Comparison of ENCODE assay signal across 10 cellular contexts in the genomic region with DNA sequence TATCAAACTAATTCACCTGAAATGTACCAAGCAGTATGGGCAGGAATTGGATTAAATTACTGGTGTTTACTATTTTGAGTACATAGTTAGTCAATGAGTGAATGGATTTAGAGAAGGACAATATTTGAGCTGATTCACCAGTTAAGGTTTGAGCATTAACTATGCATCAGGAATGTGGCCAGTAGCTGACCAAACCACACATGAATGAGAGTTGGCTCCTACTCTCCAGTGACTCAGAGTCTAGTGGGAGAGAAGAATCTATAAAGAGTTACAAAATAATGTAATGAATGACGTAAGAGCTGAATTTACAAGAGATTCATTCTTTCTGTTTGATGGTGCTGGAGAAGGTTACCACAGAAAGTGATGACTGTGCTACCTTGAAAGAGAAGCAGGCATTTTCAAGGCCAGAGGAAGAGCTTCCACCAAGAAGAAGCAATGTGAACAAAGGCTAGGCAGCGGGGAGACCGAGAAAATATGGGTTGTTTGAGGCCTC. TPM values are rescaled to one million over a fixed set of nuclear protein-coding genes. Genes with fewer than 3 reads are reported as not detected.
DNase-seq lines count a peak whose midpoint lies in the region; ATAC-seq and TF ChIP-seq lines count a peak whose summit lies in the region.
"Had no signal": no experiment of that assay in that cellular context is flagged by ENCODE, and none has a peak within 500 bp of the region (broad histone marks: within the 10 kb centered on the region; RNA-seq: fewer than 3 reads in every experiment).

No MANE protein-coding gene starts in this region.

- H3K9ac ChIP-seq in mesendoderm (ENCODE audit: low read length): no peak overlapping the region

- H3K4me3 ChIP-seq in mesendoderm (ENCODE audit: low read length) (no peak overlapping the region), stomach (no peak overlapping the region)

- no peak overlapping the region for H3K4ac ChIP-seq in mesendoderm (ENCODE audit: low read depth, low read length)

- H3K9me3 ChIP-seq in stomach: no peaks in the 10 kb centered on the region

- whole genome bisulfite sequencing in mesendoderm (ENCODE audit: extremely low coverage, insufficient coverage, low lambda C conversion rate): no CpG with 5 or more reads among the region's 3 CpGs
- WGBS in stomach, 5 donors: 62 to 76% (median 70%) methylated on average over 3 of the region's 3 CpGs

- no peaks in the 10 kb centered on the region for H3K79me2 ChIP-seq in mesendoderm (ENCODE audit: control insufficient read depth, insufficient read depth, low read length)

- H3K4me1 ChIP-seq in mesendoderm (ENCODE audit: control insufficient read depth, low read depth, low read length) (no peaks in the 10 kb centered on the region), stomach (peaks cover 0 to 44% (median 7%) of the 10 kb centered on the region in 4 donors)

- H2BK120ac ChIP-seq in mesendoderm (ENCODE audit: low read depth, low read length): no peak overlapping the region

- no peak overlapping the region for H3K56ac ChIP-seq in mesendoderm (ENCODE audit: low read length)

- no peak for TF ChIP-seq EP300 in stomach (IDR thresholded peaks at IDR 0.05)

- H3K9me3 Mint-ChIP-seq in CD14-positive monocyte (no peaks in the 10 kb centered on the region), MCF 10A (ENCODE audit: unreplicated experiment) (no peaks in the 10 kb centered on the region)
- H3K9me3 Mint-ChIP-seq: activated T-helper 1 cell treated with anti-CD3 and anti-CD28 coated beads, Interleukin-12 subunit alpha, Interleukin-12 subunit beta, Interleukin-2, Interleukin-4 antibody, amounts not matched to agents 30 ng/mL and 10 ng/mL and 1 ng/mL, durations not matched to agents 14 hours and 24 hours and 36 hours had no signal

- no peak overlapping the region for H2BK5ac ChIP-seq in mesendoderm (ENCODE audit: low read length)

- H2BK15ac ChIP-seq in mesendoderm (replicated peaks; ENCODE audit: low read depth): no peak overlapping the region

- no peak overlapping the region for H3K18ac ChIP-seq in mesendoderm (ENCODE audit: low read length)

- no peak overlapping the region for H3K27ac ChIP-seq in mesendoderm (ENCODE audit: low read depth, low read length)
- H3K27ac ChIP-seq in stomach: peak overlapping the region in 2 of 5 donors; percentile 40 to 57

- no peak overlapping the region for H3K4me2 ChIP-seq in mesendoderm (ENCODE audit: low read length)

- DNase-seq in CD14-positive monocyte (ENCODE audit: low spot score) (peak; percentile 81), LoVo (ENCODE audit: low spot score) (peak; percentile 93), MCF 10A (ENCODE audit: unreplicated experiment) (peak; percentile 98), mesendoderm (peak; percentile 26), cortex of kidney (lab: John Stamatoyannopoulos, UW) (no peak), stomach (no peak)
- no peak for DNase-seq in activated CD8-positive, alpha-beta memory T cell treated with anti-CD3 and anti-CD28 coated beads, Interleukin-2, amount 50 U/mL, for 48 hours

- H3K79me1 ChIP-seq in mesendoderm (ENCODE audit: low read length): no peaks in the 10 kb centered on the region

- H3K27me3 Mint-ChIP-seq in CD14-positive monocyte (ENCODE audit: low read depth in 3 of 3) (peaks cover 0 to 1% (median 1%) of the 10 kb centered on the region in 3 donors), MCF 10A (ENCODE audit: insufficient read depth, unreplicated experiment) (no peaks in the 10 kb centered on the region)

- H3K27me3 ChIP-seq in mesendoderm (ENCODE audit: insufficient read depth, low read length, poor library complexity) (no peaks in the 10 kb centered on the region), stomach (no peaks in the 10 kb centered on the region)

- TF ChIP-seq POLR2A in stomach (IDR thresholded peaks at IDR 0.05): no peak

- CTCF ChIA-PET in MCF 10A (lab: Yijun Ruan, JAX): interaction anchor here (0.6 to 1.0 kb wide), 3 partner anchors 43 to 175 kb away, joined by 3 to 5 read pairs (median 4); no protein-coding TSS in a partner anchor

- no peak overlapping the region for H3K23ac ChIP-seq in mesendoderm (ENCODE audit: low read length)

- no peak for ATAC-seq in GM18861 (IDR thresholded peaks at IDR 0.05; ENCODE audit: unreplicated experiment)

- no peak overlapping the region for H4K8ac ChIP-seq in mesendoderm (ENCODE audit: low read depth, low read length)

- TF ChIP-seq CTCF in CD14-positive monocyte (IDR thresholded peaks at IDR 0.05): no peak
- TF ChIP-seq CTCF in MCF 10A (IDR thresholded peaks at IDR 0.05; ENCODE audit: unreplicated experiment): no peak
- TF ChIP-seq CTCF in stomach (IDR thresholded peaks at IDR 0.05): no peak

- no TSS peak for BruUV-seq in MCF 10A (replicated peaks; lab: Mats Ljungman, UMichigan)

- H3K4me3 Mint-ChIP-seq in CD14-positive monocyte (no peak overlapping the region), MCF 10A (ENCODE audit: unreplicated experiment) (peak overlapping the region; percentile 51)
- H3K4me3 Mint-ChIP-seq: activated T-helper 1 cell treated with anti-CD3 and anti-CD28 coated beads, Interleukin-12 subunit alpha, Interleukin-12 subunit beta, Interleukin-2, Interleukin-4 antibody, amounts not matched to agents 30 ng/mL and 10 ng/mL and 1 ng/mL, durations not matched to agents 14 hours and 24 hours and 36 hours had no signal

- H3K36me3 Mint-ChIP-seq in CD14-positive monocyte (peaks cover 24 to 25% of the 10 kb centered on the region in 2 donors), MCF 10A (ENCODE audit: insufficient read depth, unreplicated experiment) (peaks cover 40% of the 10 kb centered on the region)

- H3K36me3 ChIP-seq in mesendoderm (ENCODE audit: control insufficient read depth, insufficient read depth, low read length): no peaks in the 10 kb centered on the region
- no peaks in the 10 kb centered on the region for H3K36me3 ChIP-seq in stomach

- H3K27ac Mint-ChIP-seq in CD14-positive monocyte (peak overlapping the region; percentile 55 to 96 (median 88)), MCF 10A (ENCODE audit: low read depth, unreplicated experiment) (peak overlapping the region; percentile 76)
- H3K27ac Mint-ChIP-seq: activated T-helper 1 cell treated with anti-CD3 and anti-CD28 coated beads, Interleukin-12 subunit alpha, Interleukin-12 subunit beta, Interleukin-2, Interleukin-4 antibody, amounts not matched to agents 30 ng/mL and 10 ng/mL and 1 ng/mL, durations not matched to agents 14 hours and 24 hours and 36 hours had no signal

- peaks cover 49% of the 10 kb centered on the region for H3K4me1 Mint-ChIP-seq in CD14-positive monocyte
- H3K4me1 Mint-ChIP-seq in MCF 10A (ENCODE audit: insufficient read depth, unreplicated experiment): peaks cover 41% of the 10 kb centered on the region

- no peak overlapping the region for H2AK5ac ChIP-seq in mesendoderm (ENCODE audit: low read length)

- intact Hi-C loops in CD14-positive monocyte (cut with micrococcal nuclease): loop anchor here (5.0 to 10.0 kb wide), 2 partner anchors 35 to 223 kb away; a partner anchor contains a TSS
- intact Hi-C loops in MCF 10A (cut with micrococcal nuclease): loop anchor here (2.0 kb wide), 1 partner anchor 37 kb away; no protein-coding TSS in a partner anchor
- intact Hi-C loops in stomach (cut with DNase I; ENCODE audit: low total_unique reads): no loop called here

- POLR2A ChIA-PET in MCF 10A (lab: Yijun Ruan, JAX): interaction anchor here (0.6 to 6.7 kb wide), 29 partner anchors 9 to 381 kb away, joined by 3 to 73 read pairs (median 4); a partner anchor contains a TSS

- H4K5ac ChIP-seq in mesendoderm (ENCODE audit: low read length): no peak overlapping the region

RNA-seq across cellular contexts. Expression of a gene that starts 6.6 kb away (rescaled TPM):
- polyA plus RNA-seq in CD14-positive monocyte (10 to 100 TPM; 11.7 to 16.2 TPM), stomach (10 to 100 TPM; 18.8 to 58.2 (median 33.9) TPM)
- total RNA-seq in MCF 10A (2022) (124 and 189 TPM in 2 replicates), stomach (10 to 100 TPM in 2 of 5 donors, 1 to 10 TPM in 3; 4.7 to 31.6 (median 9.6) TPM)
- polyA plus RNA-seq in mesendoderm (2013, experiment 1 of 2): 0.37 TPM
- polyA plus RNA-seq in mesendoderm (2013, experiment 2 of 2): 0.56 TPM
- polyA plus RNA-seq: neural cell had no signal

RNA-seq across cellular contexts. Expression of a gene that starts 9.9 kb away (rescaled TPM):
- not detected for polyA plus RNA-seq in CD14-positive monocyte
- total RNA-seq in MCF 10A (2022): not detected in 2 replicates
- 0.07 TPM for polyA plus RNA-seq in mesendoderm (2013, experiment 1 of 2)
- polyA plus RNA-seq in mesendoderm (2013, experiment 2 of 2): 0.06 TPM
- total RNA-seq in stomach: 1 to 10 TPM in 1 of 5 donors, not detected in 4; 2.0 TPM
- under 1 TPM in 1 of 3 donors, not detected in 2; 0.20 TPM for polyA plus RNA-seq in stomach
- total RNA-seq: activated T-helper 1 cell treated with anti-CD3 and anti-CD28 coated beads, Interleukin-12 subunit alpha, Interleukin-12 subunit beta, Interleukin-2, Interleukin-4 antibody, amounts not matched to agents 30 ng/mL and 10 ng/mL and 1 ng/mL, durations not matched to agents 14 hours and 24 hours and 36 hours had no signal

RNA-seq across cellular contexts. Expression of a gene that starts 18.0 kb away (rescaled TPM):
- under 1 TPM in 1 of 2 donors, not detected in 1; 0.20 TPM for polyA plus RNA-seq in CD14-positive monocyte
- total RNA-seq in MCF 10A (2022): 0.93 TPM in 1 of 2 replicates, not detected in the other
- polyA plus RNA-seq in mesendoderm (2013, experiment 1 of 2): 0.41 TPM
- 0.20 TPM for polyA plus RNA-seq in mesendoderm (2013, experiment 2 of 2)
- total RNA-seq in stomach: 10 to 100 TPM in 1 of 5 donors, 1 to 10 TPM in 1, under 1 TPM in 2, not detected in 1; 0.87 to 21.8 (median 1.3) TPM
- polyA plus RNA-seq in stomach: 1 to 10 TPM; 1.4 to 7.8 (median 2.9) TPM

Comparison
In these comparisons a context has a peak if more than half of its experiments do, and no peak if none do; other contexts are left out.
1. DNase-seq: peak in CD14-positive monocyte (single experiment), LoVo (single experiment), MCF 10A (single experiment) and mesendoderm (single experiment); none in activated CD8-positive, alpha-beta memory T cell treated with anti-CD3 and anti-CD28 coated beads, Interleukin-2, amount 50 U/mL, for 48 hours (single experiment), cortex of kidney (single experiment) and stomach (single experiment).